ENCODE assay signal across 24 cellular contexts in the genomic region with DNA sequence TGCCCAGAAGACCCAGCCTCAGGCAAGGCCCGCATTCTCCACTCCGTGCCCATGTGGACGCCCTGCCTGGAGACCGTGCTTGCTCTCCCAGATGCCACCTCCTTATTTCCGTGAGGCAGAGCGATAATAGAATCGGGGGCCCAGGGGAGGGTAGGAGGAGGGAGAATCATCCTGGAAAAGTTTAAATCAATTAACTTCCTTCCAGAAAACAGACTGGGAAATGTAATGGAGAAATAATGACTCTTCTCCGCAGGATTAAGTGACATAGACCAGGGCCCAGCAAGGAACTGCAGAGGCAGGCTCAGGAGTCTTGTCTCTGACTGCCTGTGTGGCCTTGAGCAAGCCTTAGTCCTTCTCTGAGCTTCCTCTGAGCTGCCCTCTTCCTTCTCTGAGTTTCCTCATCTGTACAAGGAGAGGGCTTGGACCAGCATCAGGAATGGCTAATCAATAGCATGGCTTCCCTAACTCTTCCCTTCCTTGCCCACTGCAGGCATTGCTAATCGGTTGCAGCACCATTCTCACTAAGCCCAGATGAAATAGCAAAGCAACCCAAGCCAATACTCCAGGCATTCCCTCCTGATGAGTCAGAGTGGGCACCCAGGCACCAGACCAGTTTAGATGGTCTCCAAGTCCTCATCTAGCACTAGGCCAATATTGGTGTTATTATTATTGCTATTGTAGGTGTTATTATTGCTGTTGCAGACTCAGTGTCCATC. TPM values are rescaled to one million over a fixed set of nuclear protein-coding genes. Genes with fewer than 3 reads are reported as not detected.
DNase-seq lines count a peak whose midpoint lies in the region; ATAC-seq and TF ChIP-seq lines count a peak whose summit lies in the region.
"Had no signal": no experiment of that assay in that cellular context is flagged by ENCODE, and none has a peak within 500 bp of the region (broad histone marks: within the 10 kb centered on the region; RNA-seq: fewer than 3 reads in every experiment).

No MANE protein-coding gene starts in this region.

- no peak overlapping the region for H2AK5ac ChIP-seq in mesendoderm (ENCODE audit: low read length)

- H3K23ac ChIP-seq in mesendoderm (ENCODE audit: low read length): no peak overlapping the region

- H3K36me3 ChIP-seq in HEK293 (ENCODE audit: control insufficient read depth in 2 of 2, insufficient read depth in 1 of 2, low read length in 2 of 2): no peaks in the 10 kb centered on the region
- no peaks in the 10 kb centered on the region for H3K36me3 ChIP-seq in osteoblast (ENCODE audit: insufficient read depth, low read length)
- no peaks in the 10 kb centered on the region for H3K36me3 ChIP-seq in mesendoderm (ENCODE audit: control insufficient read depth, insufficient read depth, low read length)
- H3K36me3 ChIP-seq: SJCRH30 had no signal

- no peak overlapping the region for H2BK15ac ChIP-seq in mesendoderm (replicated peaks; ENCODE audit: low read depth)

- POLR2A ChIA-PET in HEK293 (lab: Yijun Ruan, JAX): no interaction called here

- H3K27me3 ChIP-seq in osteoblast (ENCODE audit: insufficient read depth, low read length) (peaks cover 7% of the 10 kb centered on the region), mesendoderm (ENCODE audit: insufficient read depth, low read length, poor library complexity) (no peaks in the 10 kb centered on the region)
- H3K27me3 ChIP-seq: SJCRH30 had no signal

- H4K8ac ChIP-seq in mesendoderm (ENCODE audit: low read depth, low read length): no peak overlapping the region

- no peaks in the 10 kb centered on the region for H3K79me2 ChIP-seq in osteoblast (ENCODE audit: insufficient read depth, low read length)
- no peaks in the 10 kb centered on the region for H3K79me2 ChIP-seq in mesendoderm (ENCODE audit: control insufficient read depth, insufficient read depth, low read length)

- H3K79me1 ChIP-seq in mesendoderm (ENCODE audit: low read length): no peaks in the 10 kb centered on the region

- no peak overlapping the region for H3K4me3 ChIP-seq in HEK293 (ENCODE audit: low read depth, low read length)
- no peak overlapping the region for H3K4me3 ChIP-seq in osteoblast (ENCODE audit: insufficient read depth, low read length)
- H3K4me3 ChIP-seq in mesendoderm (ENCODE audit: low read length): no peak overlapping the region
- H3K4me3 ChIP-seq: GM12878, SJCRH30 had no signal

- H3K27ac ChIP-seq in HEK293 (ENCODE audit: extremely low read depth, low read depth, low read length) (no peak overlapping the region), osteoblast (ENCODE audit: low read depth, low read length) (no peak overlapping the region), mesendoderm (ENCODE audit: low read depth, low read length) (no peak overlapping the region)
- H3K27ac ChIP-seq: SJCRH30 had no signal

- H2AFZ ChIP-seq in osteoblast (ENCODE audit: low read length): no peak overlapping the region

- H3K18ac ChIP-seq in mesendoderm (ENCODE audit: low read length): no peak overlapping the region

- no peaks in the 10 kb centered on the region for H3K9me3 ChIP-seq in HEK293 (ENCODE audit: control insufficient read depth, insufficient read depth, low read depth, low read length)
- no peaks in the 10 kb centered on the region for H3K9me3 ChIP-seq in osteoblast (ENCODE audit: low read depth, low read length)
- H3K9me3 ChIP-seq: SJCRH30 had no signal

- H3K4ac ChIP-seq in mesendoderm (ENCODE audit: low read depth, low read length): no peak overlapping the region

- H3K4me1 ChIP-seq in HEK293 (ENCODE audit: control insufficient read depth, insufficient read depth, low read length) (peaks cover 2% of the 10 kb centered on the region; the same call in 1 of the 2 replicates), osteoblast (ENCODE audit: insufficient read depth, low read length) (no peaks in the 10 kb centered on the region), mesendoderm (ENCODE audit: control insufficient read depth, low read depth, low read length) (no peaks in the 10 kb centered on the region)

- CTCF ChIA-PET in HEK293 (lab: Yijun Ruan, JAX): interaction anchor here (1.2 to 1.8 kb wide), 2 partner anchors 73 to 105 kb away, joined by 3 to 6 read pairs; no protein-coding TSS in a partner anchor

- H3K56ac ChIP-seq in mesendoderm (ENCODE audit: low read length): no peak overlapping the region

- DNase-seq in EH (ENCODE audit: low read depth) (peak; percentile 5), SK-N-DZ (ENCODE audit: low spot score) (peak; percentile 80), osteoblast (ENCODE audit: insufficient read length, low spot score, missing footprints) (peak; percentile 78), mesendoderm (no peak)
- DNase-seq: CD8-positive, alpha-beta memory T cell; DMS 273 treated with DMSO at 0.1 percent for 48 hours; DMS79 treated with DMSO at 0.1 percent for 48 hours; MV-4-11; NCI-H1105; NCI-H1436 treated with DMSO at 0.1 percent for 48 hours; NCI-H2029; NCI-H446 treated with DMSO at 0.1 percent for 48 hours; NCI-H526; NCI-H82; NK-92 treated with Interleukin-12 subunit alpha and Interleukin-12 subunit beta, amount 100 ng/mL, for 24 hours; PC-3; SJCRH30 had no signal

- no peak for ATAC-seq in HG03097 (IDR thresholded peaks at IDR 0.05; ENCODE audit: low FRiP score, unreplicated experiment)
- no peak for ATAC-seq in GM21526 (IDR thresholded peaks at IDR 0.05; ENCODE audit: low FRiP score, unreplicated experiment)
- no peak for ATAC-seq in GM21825 (IDR thresholded peaks at IDR 0.05; ENCODE audit: unreplicated experiment)
- ATAC-seq: GM12878, PC-3, Right ventricle myocardium inferior had no signal

- no peak overlapping the region for H2BK5ac ChIP-seq in mesendoderm (ENCODE audit: low read length)

- TF ChIP-seq CTCF in HEK293 (tag by site-specific recombination; IDR thresholded peaks at IDR 0.05) (no peak), osteoblast (IDR thresholded peaks at IDR 0.05; ENCODE audit: extremely low read depth, low read depth, low read length) (no peak)

- WGBS in mesendoderm (ENCODE audit: extremely low coverage, insufficient coverage, low lambda C conversion rate): no CpG with 5 or more reads among the region's 9 CpGs

- H3K4me2 ChIP-seq in osteoblast (ENCODE audit: insufficient read depth, low read length): no peak overlapping the region
- no peak overlapping the region for H3K4me2 ChIP-seq in mesendoderm (ENCODE audit: low read length)

- H4K5ac ChIP-seq in mesendoderm (ENCODE audit: low read length): no peak overlapping the region

- H2BK120ac ChIP-seq in mesendoderm (ENCODE audit: low read depth, low read length): no peak overlapping the region

- no peak overlapping the region for H3K9ac ChIP-seq in mesendoderm (ENCODE audit: low read length)

- no peaks in the 10 kb centered on the region for H4K20me1 ChIP-seq in osteoblast (ENCODE audit: insufficient read depth, low read length)

TF ChIP-seq in HEK293, 187 proteins besides CTCF, POLR2A, EP300 and RAD21:
- TF ChIP-seq ZNF23 (tag by site-specific recombination; IDR thresholded peaks at IDR 0.05; ENCODE audit: borderline replicate concordance): peak; percentile 98
- peak; percentile 91 for TF ChIP-seq ZBTB17 (tag by site-specific recombination; IDR thresholded peaks at IDR 0.05)
- TF ChIP-seq ZFP41 (tag by site-specific recombination; IDR thresholded peaks at IDR 0.05; ENCODE audit: borderline replicate concordance): no peak
TF ChIP-seq in HEK293: peak in this region for 2.

RNA-seq across cellular contexts. Expression of gene FAM222A, which starts 11.3 kb away (rescaled TPM):
- polyA plus RNA-seq in SK-N-DZ (2014; cell fraction: cytosol; rRNA removed): 17.5 and 18.1 TPM in 2 replicates
- polyA plus RNA-seq in SK-N-DZ (2014; cell fraction: nucleus; rRNA removed): 7.0 and 7.4 TPM in 2 replicates
- 0.29 and 0.36 TPM in 2 replicates for total RNA-seq in osteoblast
- 5.4 TPM for polyA plus RNA-seq in mesendoderm (2013, experiment 1 of 2)
- 4.8 TPM for polyA plus RNA-seq in mesendoderm (2013, experiment 2 of 2)
- polyA plus RNA-seq: CD14-positive monocyte had no signal
